In the genomic region with DNA sequence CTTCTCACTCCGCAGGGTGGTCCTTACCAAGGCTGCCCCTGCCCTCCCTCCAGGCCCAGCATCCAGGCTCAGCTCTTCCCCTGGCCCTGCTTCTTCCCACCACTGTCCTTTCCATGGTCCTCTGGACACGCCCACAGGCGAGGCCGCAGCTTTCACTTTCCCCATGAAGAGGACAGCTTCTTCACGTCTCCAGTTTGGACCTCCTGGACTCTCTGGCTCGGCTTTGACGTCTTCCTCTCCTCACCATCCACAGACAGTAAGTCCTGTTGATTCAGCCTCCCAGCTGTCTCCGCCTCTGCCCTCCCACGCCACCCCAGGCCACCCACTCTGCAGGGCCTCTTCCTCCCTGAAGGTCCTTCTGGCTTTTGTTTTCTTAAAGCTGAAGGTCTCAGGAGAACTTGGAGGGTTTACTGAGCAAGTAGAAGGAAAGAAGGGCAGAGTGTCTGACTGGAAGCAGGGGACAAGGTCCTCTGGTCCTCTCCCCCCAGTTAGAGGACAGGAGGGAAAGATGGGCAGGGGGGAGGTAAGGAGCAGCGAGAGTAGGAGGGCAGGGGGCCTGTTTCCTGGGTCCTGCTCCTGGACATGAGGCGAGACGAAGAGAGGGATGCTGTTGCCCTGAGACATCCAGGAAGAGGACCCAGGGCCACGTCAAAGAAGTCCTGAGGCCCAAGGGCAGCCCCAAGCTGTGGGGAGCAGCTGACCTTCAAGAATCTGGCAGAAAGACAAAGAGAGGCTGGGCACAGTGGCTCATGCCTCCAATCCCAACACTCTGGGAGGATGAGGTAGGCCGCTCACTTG, we compare ENCODE assay signal across 10 cellular contexts. TPM values are rescaled to one million over a fixed set of nuclear protein-coding genes. Genes with fewer than 3 reads are reported as not detected.
DNase-seq lines count a peak whose midpoint lies in the region; ATAC-seq, FAIRE-seq and TF ChIP-seq lines count a peak whose summit lies in the region.
"Had no signal": no experiment of that assay in that cellular context is flagged by ENCODE, and none has a peak within 500 bp of the region (broad histone marks: within the 10 kb centered on the region; RNA-seq: fewer than 3 reads in every experiment).

No MANE protein-coding gene starts in this region.

- H3K27me3 ChIP-seq in GM06990 (replicated peaks; ENCODE audit: control insufficient read depth, insufficient read depth, low read length) = no peaks in the 10 kb centered on the region
- H3K27me3 ChIP-seq in SJSA1 (replicated peaks) = no peaks in the 10 kb centered on the region

- no peak for FAIRE-seq in D721Med (lab: Jason Lieb, UNC)

- TF ChIP-seq CTCF in GM06990 (IDR thresholded peaks at IDR 0.05; ENCODE audit: insufficient read depth, low read length, poor library complexity, severe bottlenecking) (no peak), D721Med (IDR thresholded peaks at IDR 0.05; ENCODE audit: insufficient read depth, missing control alignments) (no peak)

- intact Hi-C loops in cardiac septum (cut with DNase I) = no loop called here
- intact Hi-C loops in sciatic nerve (cut with DNase I) = no loop called here

- H3K4me1 ChIP-seq in SJSA1 (replicated peaks) = peaks cover 38% of the 10 kb centered on the region

- no peaks in the 10 kb centered on the region; the same call in 1 of the 2 replicates for H3K9me3 ChIP-seq in SJSA1 (replicated peaks)

- no peaks in the 10 kb centered on the region for H3K36me3 ChIP-seq in GM06990 (ENCODE audit: control insufficient read depth, insufficient read depth, low read length)
- H3K36me3 ChIP-seq in SJSA1 = no peaks in the 10 kb centered on the region

- H3K27ac ChIP-seq in SJSA1 = peak overlapping the region; percentile 78

- ATAC-seq in sciatic nerve = peak; percentile 90
- ATAC-seq in HG02970 (IDR thresholded peaks at IDR 0.05; ENCODE audit: low FRiP score, unreplicated experiment) = no peak
- ATAC-seq in GM21619 (IDR thresholded peaks at IDR 0.05; ENCODE audit: unreplicated experiment) = no peak

- DNase-seq in GM06990 (ENCODE audit: extremely low read depth, insufficient read length) = peak; percentile 55
- peak; percentile 94 to 96 for DNase-seq in SJSA1 (ENCODE audit: low read depth in 1 of 2, low spot score in 2 of 2)
- peak; percentile 90 for DNase-seq in cardiac septum (ENCODE audit: low spot score)
- DNase-seq in sciatic nerve (ENCODE audit: low spot score) = peak; percentile 84
- DNase-seq in activated naive CD4-positive, alpha-beta T cell treated with anti-CD3 and anti-CD28 coated beads, Interleukin-2, amount 50 U/mL, for 16 hours = no peak
- DNase-seq in D721Med (ENCODE audit: insufficient read length, low spot score) = no peak
- DNase-seq: NCI-H1105; stimulated activated CD4-positive, alpha-beta T cell treated with anti-CD3 and anti-CD28 coated beads, Interleukin-4, amount 100 ng/mL, for 4 hours had no signal

- no peak overlapping the region for H3K4me3 ChIP-seq in GM06990 (replicated peaks; ENCODE audit: low read depth, low read length)
- H3K4me3 ChIP-seq in SJSA1 = peak overlapping the region; percentile 28

RNA-seq across cellular contexts. Expression of a gene that starts 24.7 kb away (rescaled TPM):
- 0.21 and 1.0 TPM in 2 replicates for total RNA-seq in SJSA1 (2014; rRNA removed; shearing (Covaris generic))
- total RNA-seq in cardiac septum = 0.22 TPM
- 1.4 TPM for total RNA-seq in sciatic nerve

RNA-seq across cellular contexts. Expression of a gene that starts 37.7 kb away (rescaled TPM):
- not detected in 2 replicates for total RNA-seq in SJSA1 (2014; rRNA removed; shearing (Covaris generic))
- total RNA-seq in cardiac septum (not detected), sciatic nerve (not detected)

Comparison
In these comparisons a context has a peak if more than half of its experiments do, and no peak if none do; other contexts are left out.
1. DNase-seq: peak in GM06990 (single experiment), SJSA1 (2 of 2), cardiac septum (single experiment) and sciatic nerve (single experiment); none in activated naive CD4-positive, alpha-beta T cell treated with anti-CD3 and anti-CD28 coated beads, Interleukin-2, amount 50 U/mL, for 16 hours (single experiment) and D721Med (single experiment).